Comparison of ENCODE assay signal across 20 cellular contexts in genomic region chr14:99132821-99133562, GRCh38.
A peak's percentile ranks its signal among the peaks of the same experiment; 100 is the strongest.
DNase-seq lines count a peak whose midpoint lies in the region; ATAC-seq and TF ChIP-seq lines count a peak whose summit lies in the region.
"Had no signal": no experiment of that assay in that cellular context is flagged by ENCODE, and none has a peak within 500 bp of the region (broad histone marks: within the 10 kb centered on the region; RNA-seq: fewer than 3 reads in every experiment).

No MANE protein-coding gene starts in this region.

- H3K27ac Mint-ChIP-seq in activated CD4-positive, alpha-beta memory T cell treated with anti-CD3 and anti-CD28 coated beads, Interleukin-2, amount 10 ng/mL, durations not matched to agents 7 days and 5 days = no peak overlapping the region
- H3K27ac Mint-ChIP-seq in activated CD4-positive, alpha-beta memory T cell treated with anti-CD3 and anti-CD28 coated beads for 36 hours = no peak overlapping the region

- no peak overlapping the region for H3K4me3 Mint-ChIP-seq in activated CD4-positive, alpha-beta memory T cell treated with anti-CD3 and anti-CD28 coated beads, Interleukin-2, amount 10 ng/mL, durations not matched to agents 7 days and 5 days
- H3K4me3 Mint-ChIP-seq in activated CD4-positive, alpha-beta memory T cell treated with anti-CD3 and anti-CD28 coated beads for 36 hours = no peak overlapping the region

- no peaks in the 10 kb centered on the region for H3K36me3 ChIP-seq in spleen
- H3K36me3 ChIP-seq: BLaER1, breast epithelium, gastrocnemius medialis, upper lobe of right lung had no signal

- peaks cover 10% of the 10 kb centered on the region for H3K4me1 Mint-ChIP-seq in activated CD4-positive, alpha-beta memory T cell treated with anti-CD3 and anti-CD28 coated beads, Interleukin-2, amount 10 ng/mL, durations not matched to agents 7 days and 5 days
- peaks cover 9% of the 10 kb centered on the region for H3K4me1 Mint-ChIP-seq in activated CD4-positive, alpha-beta memory T cell treated with anti-CD3 and anti-CD28 coated beads for 36 hours (ENCODE audit: low read depth)

- CTCF ChIA-PET in activated CD4-positive, alpha-beta memory T cell treated with anti-CD3 and anti-CD28 coated beads, Interleukin-2, amount 10 ng/mL, durations not matched to agents 7 days and 5 days (lab: Charles Lee) = no interaction called here
- CTCF ChIA-PET in activated CD4-positive, alpha-beta memory T cell treated with anti-CD3 and anti-CD28 coated beads for 36 hours (lab: Charles Lee) = no interaction called here

- ATAC-seq in omental fat pad (ENCODE audit: low FRiP score) = no peak
- ATAC-seq: gastrocnemius medialis; HCT116; stimulated activated naive CD8-positive, alpha-beta T cell treated with anti-CD3 and anti-CD28 coated beads, Interleukin-15, Interleukin-2, amounts not matched to agents 100 U/mL and 50 U/mL, for 24 hours; upper lobe of right lung had no signal

- DNase-seq in activated CD4-positive, alpha-beta memory T cell treated with anti-CD3 and anti-CD28 coated beads, Interleukin-2, amount 10 ng/mL, durations not matched to agents 7 days and 5 days = peak; percentile 10
- no peak for DNase-seq in activated CD4-positive, alpha-beta memory T cell treated with anti-CD3 and anti-CD28 coated beads for 36 hours
- DNase-seq in lower leg skin (ENCODE audit: low spot score in 2 of 2) (peak; percentile 7 to 60), spleen (peak; percentile 49), dedifferentiated amniotic fluid mesenchymal stem cell (ENCODE audit: extremely low spot score) (no peak), omental fat pad (ENCODE audit: low spot score) (no peak)
- DNase-seq in stimulated activated CD4-positive, alpha-beta T cell treated with anti-CD3 and anti-CD28 coated beads, Interleukin-15, amount 100 ng/mL, for 24 hours = no peak
- DNase-seq: Calu3; dermis blood vessel endothelial cell; NCI-H1417; NCI-H524 treated with DMSO at 0.1 percent for 48 hours; SHP77 treated with DMSO at 0.1 percent for 48 hours; stimulated activated naive CD8-positive, alpha-beta T cell treated with anti-CD3 and anti-CD28 coated beads, Interleukin-15, Interleukin-2, amounts not matched to agents 100 U/mL and 50 U/mL, for 24 hours; T-helper 1 cell had no signal

- no peaks in the 10 kb centered on the region for H3K9me3 Mint-ChIP-seq in activated CD4-positive, alpha-beta memory T cell treated with anti-CD3 and anti-CD28 coated beads, Interleukin-2, amount 10 ng/mL, durations not matched to agents 7 days and 5 days
- no peaks in the 10 kb centered on the region for H3K9me3 Mint-ChIP-seq in activated CD4-positive, alpha-beta memory T cell treated with anti-CD3 and anti-CD28 coated beads for 36 hours

- TF ChIP-seq POLR2A in lower leg skin (IDR thresholded peaks at IDR 0.05) (no peak), spleen (IDR thresholded peaks at IDR 0.05) (no peak)

- H3K4me1 ChIP-seq in spleen = peaks cover 0 to 4% (median 0%) of the 10 kb centered on the region in 6 donors
- H3K4me1 ChIP-seq: breast epithelium, gastrocnemius medialis, upper lobe of right lung had no signal

- intact Hi-C loops in activated CD4-positive, alpha-beta memory T cell treated with anti-CD3 and anti-CD28 coated beads for 36 hours (cut with micrococcal nuclease) = no loop called here
- intact Hi-C loops in lower leg skin (cut with DNase I; ENCODE audit: low total_unique reads) = no loop called here
- intact Hi-C loops in spleen (cut with DNase I; ENCODE audit: low total_unique reads) = no loop called here

- TF ChIP-seq CTCF in lower leg skin (IDR thresholded peaks at IDR 0.05) = no peak
- TF ChIP-seq CTCF in spleen (IDR thresholded peaks at IDR 0.05 in 8 of 11, conservative IDR thresholded peaks at IDR 0.05 in 3 of 11) = no peak
- TF ChIP-seq CTCF in omental fat pad (IDR thresholded peaks at IDR 0.05) = no peak

- H3K4me3 ChIP-seq in lower leg skin (ENCODE audit: low read depth, poor library complexity, severe bottlenecking) = no peak overlapping the region
- H3K4me3 ChIP-seq in spleen = no peak overlapping the region
- H3K4me3 ChIP-seq: BLaER1, breast epithelium, gastrocnemius medialis, upper lobe of right lung had no signal

- 70 to 73% methylated on average over 17 of the region's 17 CpGs for WGBS in lower leg skin, 2 donors
- WGBS in spleen, 5 donors = 71 to 82% (median 78%) methylated on average over 17 of the region's 17 CpGs

- H3K27me3 Mint-ChIP-seq in activated CD4-positive, alpha-beta memory T cell treated with anti-CD3 and anti-CD28 coated beads, Interleukin-2, amount 10 ng/mL, durations not matched to agents 7 days and 5 days = no peaks in the 10 kb centered on the region
- H3K27me3 Mint-ChIP-seq in activated CD4-positive, alpha-beta memory T cell treated with anti-CD3 and anti-CD28 coated beads for 36 hours = no peaks in the 10 kb centered on the region

- no peaks in the 10 kb centered on the region for H3K9me3 ChIP-seq in spleen
- H3K9me3 ChIP-seq: BLaER1, breast epithelium, gastrocnemius medialis, upper lobe of right lung had no signal

- H3K27me3 ChIP-seq in spleen (replicated peaks in 1 of 7) = peaks cover 0 to 3% (median 0%) of the 10 kb centered on the region in 7 donors
- H3K27me3 ChIP-seq: BLaER1, breast epithelium, gastrocnemius medialis, upper lobe of right lung had no signal

- POLR2A ChIA-PET in activated CD4-positive, alpha-beta memory T cell treated with anti-CD3 and anti-CD28 coated beads, Interleukin-2, amount 10 ng/mL, durations not matched to agents 7 days and 5 days (lab: Charles Lee) = no interaction called here
- POLR2A ChIA-PET in activated CD4-positive, alpha-beta memory T cell treated with anti-CD3 and anti-CD28 coated beads for 36 hours (lab: Charles Lee) = no interaction called here

- H3K36me3 Mint-ChIP-seq in activated CD4-positive, alpha-beta memory T cell treated with anti-CD3 and anti-CD28 coated beads, Interleukin-2, amount 10 ng/mL, durations not matched to agents 7 days and 5 days (ENCODE audit: low read depth) = no peaks in the 10 kb centered on the region
- H3K36me3 Mint-ChIP-seq in activated CD4-positive, alpha-beta memory T cell treated with anti-CD3 and anti-CD28 coated beads for 36 hours = no peaks in the 10 kb centered on the region

- peak overlapping the region; percentile 4 for H3K27ac ChIP-seq in cingulate gyrus (ENCODE audit: low read depth, low read length)
- H3K27ac ChIP-seq in spleen = no peak overlapping the region
- H3K27ac ChIP-seq: breast epithelium, gastrocnemius medialis, upper lobe of right lung had no signal

Comparison
In these comparisons a context has a peak if more than half of its experiments do, and no peak if none do; other contexts are left out.
1. DNase-seq: peak in activated CD4-positive, alpha-beta memory T cell treated with anti-CD3 and anti-CD28 coated beads, Interleukin-2, amount 10 ng/mL, durations not matched to agents 7 days and 5 days (single experiment), lower leg skin (2 of 2) and spleen (single experiment); none in activated CD4-positive, alpha-beta memory T cell treated with anti-CD3 and anti-CD28 coated beads for 36 hours (single experiment), dedifferentiated amniotic fluid mesenchymal stem cell (single experiment), omental fat pad (single experiment) and stimulated activated CD4-positive, alpha-beta T cell treated with anti-CD3 and anti-CD28 coated beads, Interleukin-15, amount 100 ng/mL, for 24 hours (single experiment).